ENCODE assay signal across 1 cellular context in genomic region chr3:120798346-120798745, GRCh38.
A peak's percentile ranks its signal among the peaks of the same experiment; 100 is the strongest.
TF ChIP-seq lines count a peak whose summit lies in the region.

No MANE protein-coding gene starts in this region.

TF ChIP-seq in K562, 482 proteins besides CTCF, POLR2A, EP300 and RAD21 (continued from another document):
- peak; percentile 43 for TF ChIP-seq NFE2 (IDR thresholded peaks at IDR 0.05; ENCODE audit: low read depth)
